1 cellular context compared by ENCODE assay signal in the genomic region with DNA sequence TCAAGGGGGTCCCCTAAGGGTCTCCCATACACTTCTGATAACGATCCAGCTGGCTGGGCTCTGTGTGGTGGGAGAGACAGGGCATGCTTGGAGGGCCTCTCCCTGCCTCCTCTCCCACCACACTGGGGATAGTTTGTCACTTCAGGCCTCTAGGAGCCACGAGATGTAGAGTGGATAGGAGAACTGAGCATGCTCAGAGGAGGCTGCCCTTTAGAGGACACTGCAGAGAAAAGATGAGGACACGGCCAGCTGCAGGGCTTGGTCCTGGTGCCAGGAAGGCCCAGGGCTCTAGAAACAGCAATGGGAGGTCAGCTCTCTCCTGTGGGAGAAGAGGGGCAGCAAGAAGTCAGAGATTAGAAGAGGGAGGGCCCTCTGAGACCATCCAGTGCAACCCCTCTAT.
TF ChIP-seq lines count a peak whose summit lies in the region.

No MANE protein-coding gene starts in this region.

TF ChIP-seq in GM23338, 12 proteins besides CTCF, POLR2A, EP300 and RAD21 (continued from another document):
- TF ChIP-seq, protein P1, sequence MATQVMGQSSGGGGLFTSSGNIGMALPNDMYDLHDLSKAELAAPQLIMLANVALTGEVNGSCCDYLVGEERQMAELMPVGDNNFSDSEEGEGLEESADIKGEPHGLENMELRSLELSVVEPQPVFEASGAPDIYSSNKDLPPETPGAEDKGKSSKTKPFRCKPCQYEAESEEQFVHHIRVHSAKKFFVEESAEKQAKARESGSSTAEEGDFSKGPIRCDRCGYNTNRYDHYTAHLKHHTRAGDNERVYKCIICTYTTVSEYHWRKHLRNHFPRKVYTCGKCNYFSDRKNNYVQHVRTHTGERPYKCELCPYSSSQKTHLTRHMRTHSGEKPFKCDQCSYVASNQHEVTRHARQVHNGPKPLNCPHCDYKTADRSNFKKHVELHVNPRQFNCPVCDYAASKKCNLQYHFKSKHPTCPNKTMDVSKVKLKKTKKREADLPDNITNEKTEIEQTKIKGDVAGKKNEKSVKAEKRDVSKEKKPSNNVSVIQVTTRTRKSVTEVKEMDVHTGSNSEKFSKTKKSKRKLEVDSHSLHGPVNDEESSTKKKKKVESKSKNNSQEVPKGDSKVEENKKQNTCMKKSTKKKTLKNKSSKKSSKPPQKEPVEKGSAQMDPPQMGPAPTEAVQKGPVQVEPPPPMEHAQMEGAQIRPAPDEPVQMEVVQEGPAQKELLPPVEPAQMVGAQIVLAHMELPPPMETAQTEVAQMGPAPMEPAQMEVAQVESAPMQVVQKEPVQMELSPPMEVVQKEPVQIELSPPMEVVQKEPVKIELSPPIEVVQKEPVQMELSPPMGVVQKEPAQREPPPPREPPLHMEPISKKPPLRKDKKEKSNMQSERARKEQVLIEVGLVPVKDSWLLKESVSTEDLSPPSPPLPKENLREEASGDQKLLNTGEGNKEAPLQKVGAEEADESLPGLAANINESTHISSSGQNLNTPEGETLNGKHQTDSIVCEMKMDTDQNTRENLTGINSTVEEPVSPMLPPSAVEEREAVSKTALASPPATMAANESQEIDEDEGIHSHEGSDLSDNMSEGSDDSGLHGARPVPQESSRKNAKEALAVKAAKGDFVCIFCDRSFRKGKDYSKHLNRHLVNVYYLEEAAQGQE (IDR thresholded peaks at IDR 0.05; ENCODE audit: unreplicated experiment), result no peak
- TF ChIP-seq, protein P2, sequence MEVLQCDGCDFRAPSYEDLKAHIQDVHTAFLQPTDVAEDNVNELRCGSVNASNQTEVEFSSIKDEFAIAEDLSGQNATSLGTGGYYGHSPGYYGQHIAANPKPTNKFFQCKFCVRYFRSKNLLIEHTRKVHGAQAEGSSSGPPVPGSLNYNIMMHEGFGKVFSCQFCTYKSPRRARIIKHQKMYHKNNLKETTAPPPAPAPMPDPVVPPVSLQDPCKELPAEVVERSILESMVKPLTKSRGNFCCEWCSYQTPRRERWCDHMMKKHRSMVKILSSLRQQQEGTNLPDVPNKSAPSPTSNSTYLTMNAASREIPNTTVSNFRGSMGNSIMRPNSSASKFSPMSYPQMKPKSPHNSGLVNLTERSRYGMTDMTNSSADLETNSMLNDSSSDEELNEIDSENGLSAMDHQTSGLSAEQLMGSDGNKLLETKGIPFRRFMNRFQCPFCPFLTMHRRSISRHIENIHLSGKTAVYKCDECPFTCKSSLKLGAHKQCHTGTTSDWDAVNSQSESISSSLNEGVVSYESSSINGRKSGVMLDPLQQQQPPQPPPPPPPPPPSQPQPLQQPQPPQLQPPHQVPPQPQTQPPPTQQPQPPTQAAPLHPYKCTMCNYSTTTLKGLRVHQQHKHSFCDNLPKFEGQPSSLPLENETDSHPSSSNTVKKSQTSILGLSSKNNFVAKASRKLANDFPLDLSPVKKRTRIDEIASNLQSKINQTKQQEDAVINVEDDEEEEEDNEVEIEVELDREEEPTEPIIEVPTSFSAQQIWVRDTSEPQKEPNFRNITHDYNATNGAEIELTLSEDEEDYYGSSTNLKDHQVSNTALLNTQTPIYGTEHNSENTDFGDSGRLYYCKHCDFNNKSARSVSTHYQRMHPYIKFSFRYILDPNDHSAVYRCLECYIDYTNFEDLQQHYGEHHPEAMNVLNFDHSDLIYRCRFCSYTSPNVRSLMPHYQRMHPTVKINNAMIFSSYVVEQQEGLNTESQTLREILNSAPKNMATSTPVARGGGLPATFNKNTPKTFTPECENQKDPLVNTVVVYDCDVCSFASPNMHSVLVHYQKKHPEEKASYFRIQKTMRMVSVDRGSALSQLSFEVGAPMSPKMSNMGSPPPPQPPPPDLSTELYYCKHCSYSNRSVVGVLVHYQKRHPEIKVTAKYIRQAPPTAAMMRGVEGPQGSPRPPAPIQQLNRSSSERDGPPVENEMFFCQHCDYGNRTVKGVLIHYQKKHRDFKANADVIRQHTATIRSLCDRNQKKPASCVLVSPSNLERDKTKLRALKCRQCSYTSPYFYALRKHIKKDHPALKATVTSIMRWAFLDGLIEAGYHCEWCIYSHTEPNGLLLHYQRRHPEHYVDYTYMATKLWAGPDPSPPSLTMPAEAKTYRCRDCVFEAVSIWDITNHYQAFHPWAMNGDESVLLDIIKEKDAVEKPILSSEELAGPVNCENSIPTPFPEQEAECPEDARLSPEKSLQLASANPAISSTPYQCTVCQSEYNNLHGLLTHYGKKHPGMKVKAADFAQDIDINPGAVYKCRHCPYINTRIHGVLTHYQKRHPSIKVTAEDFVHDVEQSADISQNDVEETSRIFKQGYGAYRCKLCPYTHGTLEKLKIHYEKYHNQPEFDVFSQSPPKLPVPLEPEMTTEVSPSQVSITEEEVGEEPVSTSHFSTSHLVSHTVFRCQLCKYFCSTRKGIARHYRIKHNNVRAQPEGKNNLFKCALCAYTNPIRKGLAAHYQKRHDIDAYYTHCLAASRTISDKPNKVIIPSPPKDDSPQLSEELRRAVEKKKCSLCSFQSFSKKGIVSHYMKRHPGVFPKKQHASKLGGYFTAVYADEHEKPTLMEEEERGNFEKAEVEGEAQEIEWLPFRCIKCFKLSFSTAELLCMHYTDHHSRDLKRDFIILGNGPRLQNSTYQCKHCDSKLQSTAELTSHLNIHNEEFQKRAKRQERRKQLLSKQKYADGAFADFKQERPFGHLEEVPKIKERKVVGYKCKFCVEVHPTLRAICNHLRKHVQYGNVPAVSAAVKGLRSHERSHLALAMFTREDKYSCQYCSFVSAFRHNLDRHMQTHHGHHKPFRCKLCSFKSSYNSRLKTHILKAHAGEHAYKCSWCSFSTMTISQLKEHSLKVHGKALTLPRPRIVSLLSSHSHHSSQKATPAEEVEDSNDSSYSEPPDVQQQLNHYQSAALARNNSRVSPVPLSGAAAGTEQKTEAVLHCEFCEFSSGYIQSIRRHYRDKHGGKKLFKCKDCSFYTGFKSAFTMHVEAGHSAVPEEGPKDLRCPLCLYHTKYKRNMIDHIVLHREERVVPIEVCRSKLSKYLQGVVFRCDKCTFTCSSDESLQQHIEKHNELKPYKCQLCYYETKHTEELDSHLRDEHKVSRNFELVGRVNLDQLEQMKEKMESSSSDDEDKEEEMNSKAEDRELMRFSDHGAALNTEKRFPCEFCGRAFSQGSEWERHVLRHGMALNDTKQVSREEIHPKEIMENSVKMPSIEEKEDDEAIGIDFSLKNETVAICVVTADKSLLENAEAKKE (CRISPR knock-in tag; IDR thresholded peaks at IDR 0.05), result no peak
- no peak for TF ChIP-seq CREB1 (CRISPR knock-in tag; IDR thresholded peaks at IDR 0.05; ENCODE audit: low read depth)
- no peak for TF ChIP-seq STAT1 (IDR thresholded peaks at IDR 0.05; ENCODE audit: unreplicated experiment)
- no peak for TF ChIP-seq EZH2 (IDR thresholded peaks at IDR 0.05; ENCODE audit: low read depth, unreplicated experiment)
- TF ChIP-seq POLR2AphosphoS5 (IDR thresholded peaks at IDR 0.05; ENCODE audit: low read depth), result no peak
- TF ChIP-seq JUNB (IDR thresholded peaks at IDR 0.05; ENCODE audit: unreplicated experiment), result no peak
- no peak for TF ChIP-seq ZNF114 (CRISPR knock-in tag; IDR thresholded peaks at IDR 0.05)
